Comparison of ENCODE assay signal across 22 cellular contexts in the genomic region with DNA sequence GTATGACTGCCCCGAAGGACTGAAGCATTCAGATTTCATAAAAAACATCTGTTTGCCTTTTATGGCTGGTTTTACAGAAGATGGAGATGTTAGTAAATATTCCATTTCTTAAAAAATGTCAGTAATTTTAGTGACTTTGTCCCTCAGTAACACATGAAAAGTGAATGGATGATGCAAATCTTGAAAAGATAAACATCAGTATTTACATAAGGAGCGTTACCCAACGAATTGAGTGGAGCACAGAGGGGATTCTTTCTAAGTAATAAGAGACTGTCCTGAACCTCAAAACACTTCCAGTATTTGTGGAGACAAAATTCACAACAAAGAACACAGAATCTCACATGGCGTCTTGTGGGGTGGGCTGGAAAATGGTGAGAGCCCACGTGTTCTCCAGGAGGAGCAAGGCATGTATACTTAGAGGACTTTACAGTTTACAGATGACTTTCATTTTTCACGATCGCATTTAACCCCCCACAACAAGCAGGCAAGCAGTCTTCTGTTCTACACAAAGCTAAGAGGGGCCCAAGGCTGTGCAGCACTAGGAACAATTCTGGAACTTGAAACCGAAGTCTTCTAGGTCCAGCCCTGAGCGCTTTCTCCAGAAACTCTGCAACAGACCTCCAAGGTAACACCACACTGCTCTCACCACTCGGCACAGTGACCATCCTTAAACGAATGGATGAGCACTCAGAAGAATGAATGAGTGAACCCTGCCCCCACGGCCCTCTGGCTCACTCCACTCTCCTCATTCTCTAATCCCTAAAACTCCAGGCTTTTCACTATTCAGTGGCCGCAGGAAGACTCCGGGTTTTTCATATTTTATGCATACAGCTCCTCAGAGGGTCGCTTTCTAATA.
"Had no signal": no experiment of that assay in that cellular context is flagged by ENCODE, and none has a peak within 500 bp of the region (broad histone marks: within the 10 kb centered on the region; RNA-seq: fewer than 3 reads in every experiment).

No MANE protein-coding gene starts in this region.

- H3K4me3 ChIP-seq: body of pancreas, colonic mucosa, lower lobe of right lung, thyroid gland had no signal

- H3K9me3 ChIP-seq: body of pancreas, colonic mucosa, lower lobe of right lung, thyroid gland had no signal

- H3K27ac ChIP-seq: body of pancreas, colonic mucosa, lower lobe of right lung, thyroid gland had no signal

- H3K27me3 Mint-ChIP-seq: activated CD8-positive, alpha-beta T cell treated with anti-CD3 and anti-CD28 coated beads for 36 hours; activated naive CD8-positive, alpha-beta T cell treated with anti-CD3 and anti-CD28 coated beads for 36 hours; activated T-helper 17 cell treated with anti-CD3 and anti-CD28 coated beads, Interleukin-2, amount 50 U/mL, for 72 hours; naive thymus-derived CD8-positive, alpha-beta T cell had no signal

- H3K4me1 ChIP-seq: body of pancreas, colonic mucosa, thyroid gland had no signal

- H3K36me3 Mint-ChIP-seq: activated naive CD8-positive, alpha-beta T cell treated with anti-CD3 and anti-CD28 coated beads for 36 hours; naive thymus-derived CD8-positive, alpha-beta T cell had no signal

- H3K27ac Mint-ChIP-seq: activated CD8-positive, alpha-beta T cell treated with anti-CD3 and anti-CD28 coated beads for 36 hours; activated naive CD8-positive, alpha-beta T cell treated with anti-CD3 and anti-CD28 coated beads for 36 hours; activated T-helper 17 cell treated with anti-CD3 and anti-CD28 coated beads, Interleukin-2, amount 50 U/mL, for 72 hours; progenitor cell of endocrine pancreas had no signal

- H3K4me3 Mint-ChIP-seq: activated CD8-positive, alpha-beta T cell treated with anti-CD3 and anti-CD28 coated beads for 36 hours; activated naive CD8-positive, alpha-beta T cell treated with anti-CD3 and anti-CD28 coated beads for 36 hours; activated T-helper 17 cell treated with anti-CD3 and anti-CD28 coated beads, Interleukin-2, amount 50 U/mL, for 72 hours had no signal

- H3K4me1 Mint-ChIP-seq: activated T-helper 17 cell treated with anti-CD3 and anti-CD28 coated beads, Interleukin-2, amount 50 U/mL, for 72 hours had no signal

- H3K27me3 ChIP-seq: body of pancreas, colonic mucosa, thyroid gland had no signal

- H3K36me3 ChIP-seq: colonic mucosa, lower lobe of right lung, thyroid gland had no signal

- ATAC-seq: activated CD8-positive, alpha-beta T cell treated with anti-CD3 and anti-CD28 coated beads for 36 hours; activated T-helper 17 cell treated with anti-CD3 and anti-CD28 coated beads, Interleukin-2, amount 50 U/mL, for 72 hours; body of pancreas; lower lobe of right lung; naive thymus-derived CD8-positive, alpha-beta T cell had no signal

- DNase-seq: activated CD4-positive, alpha-beta T cell treated with anti-CD3 and anti-CD28 coated beads for 48 hours; activated CD4-positive, CD25-positive, alpha-beta regulatory T cell; activated CD8-positive, alpha-beta T cell treated with anti-CD3 and anti-CD28 coated beads for 36 hours; activated naive CD4-positive, alpha-beta T cell; activated naive CD8-positive, alpha-beta T cell treated with anti-CD3 and anti-CD28 coated beads for 36 hours; activated T-cell treated with anti-CD3 and anti-CD28 coated beads, Interleukin-2, amount 50 U/mL, for 1 hour; amygdala; body of pancreas; caudate nucleus; colonic mucosa; left cardiac atrium; lower lobe of right lung; naive thymus-derived CD8-positive, alpha-beta T cell; stimulated activated CD4-positive, alpha-beta T cell treated with anti-CD3 and anti-CD28 coated beads, Interleukin-12 subunit alpha, Interleukin-12 subunit beta, amount 100 ng/mL, for 4 hours; stimulated activated CD4-positive, alpha-beta T cell treated with anti-CD3 and anti-CD28 coated beads, Interleukin-1b, Interleukin-23, amount 100 ng/mL, for 48 hours; stimulated activated CD8-positive, alpha-beta memory T cell treated with anti-CD3 and anti-CD28 coated beads, Interleukin-4, amount 100 ng/mL, for 48 hours; stimulated activated naive CD4-positive, alpha-beta T cell; T-helper 1 cell; T-helper 9 cell; thyroid gland had no signal

- H3K9me3 Mint-ChIP-seq: activated CD8-positive, alpha-beta T cell treated with anti-CD3 and anti-CD28 coated beads for 36 hours; activated naive CD8-positive, alpha-beta T cell treated with anti-CD3 and anti-CD28 coated beads for 36 hours; activated T-helper 17 cell treated with anti-CD3 and anti-CD28 coated beads, Interleukin-2, amount 50 U/mL, for 72 hours; naive thymus-derived CD8-positive, alpha-beta T cell had no signal
